Comparison of ENCODE assay signal across 1 cellular context in genomic region chr7:150412518-150413247, GRCh38.
TF ChIP-seq lines count a peak whose summit lies in the region.

No MANE protein-coding gene starts in this region.

TF ChIP-seq in H1, 55 proteins besides CTCF, POLR2A, EP300 and RAD21:
- TF ChIP-seq CTBP2 (IDR thresholded peaks at IDR 0.05; ENCODE audit: borderline replicate concordance, insufficient read depth, insufficient read length, low read length) (no peak), RBBP5 (IDR thresholded peaks at IDR 0.05; ENCODE audit: borderline replicate concordance, low read depth, low read length) (no peak), KDM5A (IDR thresholded peaks at IDR 0.05; ENCODE audit: low read length) (no peak)
